Comparison of ENCODE assay signal across 8 cellular contexts in the genomic region with DNA sequence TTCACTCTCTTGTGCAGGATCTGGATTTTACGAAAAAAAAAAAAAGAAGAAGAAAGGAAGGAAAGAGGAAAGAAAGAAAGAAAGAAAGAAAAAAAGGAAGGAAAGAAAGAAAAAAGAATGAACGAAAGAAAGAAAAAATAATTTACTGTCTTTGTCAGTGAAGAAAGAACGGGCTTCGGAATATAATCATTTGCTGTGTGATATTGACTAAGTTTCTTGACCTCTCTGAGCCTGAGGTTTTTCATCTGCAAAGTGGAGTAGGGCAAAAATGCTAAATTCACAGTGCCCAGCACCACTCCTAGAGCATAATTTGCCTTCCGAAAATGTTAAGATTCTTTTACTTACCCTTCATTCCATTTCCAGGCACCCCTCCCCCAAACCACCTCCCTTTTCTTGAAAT. TPM values are rescaled to one million over a fixed set of nuclear protein-coding genes. Genes with fewer than 3 reads are reported as not detected.
A peak's percentile ranks its signal among the peaks of the same experiment; 100 is the strongest.
DNase-seq lines count a peak whose midpoint lies in the region; ATAC-seq and TF ChIP-seq lines count a peak whose summit lies in the region.

No MANE protein-coding gene starts in this region.

- H3K27ac ChIP-seq in heart right ventricle = peak overlapping the region in 9 of 10 donors; percentile 16 to 84 (median 66)
- peak overlapping the region in 3 of 4 donors; percentile 16 to 68 (median 44) for H3K27ac ChIP-seq in upper lobe of left lung

- TF ChIP-seq POLR2A in upper lobe of left lung (IDR thresholded peaks at IDR 0.05) = no peak

- in situ Hi-C loops in astrocyte of the spinal cord (cut with HindIII; ENCODE audit: low sequenced_read_pairs) = no loop called here

- no peaks in the 10 kb centered on the region for H3K9me3 Mint-ChIP-seq in memory B cell

- DNase-seq in heart right ventricle (no peak), left cardiac atrium (no peak), astrocyte of the spinal cord (ENCODE audit: low read depth, low spot score) (no peak), memory B cell (ENCODE audit: low spot score in 2 of 2) (no peak), upper lobe of left lung (no peak), iPS-NIHi11 (ENCODE audit: low spot score) (no peak), kidney tubule cell (ENCODE audit: low spot score) (no peak), DMS 273 treated with DMSO at 0.1 percent for 48 hours (lab: John Stamatoyannopoulos, UW) (no peak)

- intact Hi-C loops in heart right ventricle (cut with DNase I) (loop anchor here in 5 of 10 donors (2.0 to 10.0 kb wide), 4 partner anchors 67 to 107 kb away; a partner anchor contains a TSS), left cardiac atrium (cut with DNase I) (loop anchor here in 1 of 2 donors (5.0 to 10.0 kb wide), 2 partner anchors 75 to 97 kb away; a partner anchor contains a TSS)

- peak overlapping the region; percentile 18 for H3K27ac Mint-ChIP-seq in memory B cell

- H3K4me3 ChIP-seq in heart right ventricle = peak overlapping the region in 9 of 10 donors; percentile 38 to 63 (median 60)
- peak overlapping the region; percentile 61 for H3K4me3 ChIP-seq in astrocyte of the spinal cord (ENCODE audit: low read depth, low read length)
- H3K4me3 ChIP-seq in upper lobe of left lung = peak overlapping the region in 3 of 4 donors; percentile 41 to 51 (median 41)

- no peak for TF ChIP-seq EP300 in upper lobe of left lung (IDR thresholded peaks at IDR 0.05)

- 61 to 65% methylated on average over 5 of the region's 5 CpGs for WGBS in heart right ventricle, 2 donors
- WGBS in upper lobe of left lung, 2 donors = 44 to 45% methylated on average over 5 of the region's 5 CpGs

- peaks cover 36% of the 10 kb centered on the region for H3K4me1 Mint-ChIP-seq in memory B cell

- H3K4me3 Mint-ChIP-seq in memory B cell = peak overlapping the region; percentile 90

- H3K36me3 ChIP-seq in heart right ventricle = peaks cover 0 to 28% (median 10%) of the 10 kb centered on the region in 9 donors
- H3K36me3 ChIP-seq in upper lobe of left lung = peaks cover 0 to 11% (median 0%) of the 10 kb centered on the region in 4 donors

- H3K4me1 ChIP-seq in heart right ventricle = peaks cover 34 to 70% (median 66%) of the 10 kb centered on the region in 9 donors
- H3K4me1 ChIP-seq in upper lobe of left lung = peaks cover 57 to 68% (median 61%) of the 10 kb centered on the region in 4 donors

- no peak for ATAC-seq in heart right ventricle
- ATAC-seq in left cardiac atrium = no peak
- no peak for ATAC-seq in memory B cell (ENCODE audit: low read depth)
- no peak for ATAC-seq in upper lobe of left lung (ENCODE audit: low FRiP score in 2 of 2)

- peaks cover under 1% of the 10 kb centered on the region for H3K27me3 Mint-ChIP-seq in memory B cell

- H3K27me3 ChIP-seq in heart right ventricle = peaks cover 0 to 31% (median 0%) of the 10 kb centered on the region in 7 donors
- peaks cover 0 to 6% (median 0%) of the 10 kb centered on the region in 4 donors for H3K27me3 ChIP-seq in upper lobe of left lung

- TF ChIP-seq CTCF in heart right ventricle (IDR thresholded peaks at IDR 0.05) = no peak
- TF ChIP-seq CTCF in astrocyte of the spinal cord (IDR thresholded peaks at IDR 0.05; ENCODE audit: low read depth, low read length) = no peak
- no peak for TF ChIP-seq CTCF in upper lobe of left lung (IDR thresholded peaks at IDR 0.05)

- peaks cover 6% of the 10 kb centered on the region for H3K36me3 Mint-ChIP-seq in memory B cell

- H3K9me3 ChIP-seq in heart right ventricle (no peaks in the 10 kb centered on the region), upper lobe of left lung (no peaks in the 10 kb centered on the region)

RNA-seq across cellular contexts. Expression of a gene that starts 0.3 kb away (rescaled TPM):
- total RNA-seq in heart right ventricle (1 to 10 TPM; 1.0 to 4.8 (median 1.7) TPM), left cardiac atrium (1 to 10 TPM; 1.7 to 3.3 TPM), upper lobe of left lung (1 to 10 TPM in 4 of 6 donors, under 1 TPM in 2; 0.30 to 2.2 (median 1.4) TPM)
- polyA plus RNA-seq in heart right ventricle = 1 to 10 TPM; 1.5 to 3.8 TPM

RNA-seq across cellular contexts. Expression of a gene that starts 0.4 kb away (rescaled TPM):
- total RNA-seq in heart right ventricle (10 to 100 TPM in 2 of 10 donors, 1 to 10 TPM in 8; 2.2 to 28.3 (median 3.5) TPM), left cardiac atrium (1 to 10 TPM; 4.7 to 7.2 TPM), upper lobe of left lung (10 to 100 TPM in 1 of 6 donors, 1 to 10 TPM in 5; 1.7 to 37.7 (median 4.3) TPM)
- polyA plus RNA-seq in heart right ventricle = 1 to 10 TPM; 2.3 to 9.6 TPM

RNA-seq across cellular contexts. Expression of a gene that starts 5.2 kb away (rescaled TPM):
- 10 to 100 TPM; 12.8 to 34.8 (median 22.0) TPM for total RNA-seq in heart right ventricle
- 10 to 100 TPM; 23.6 to 42.1 TPM for polyA plus RNA-seq in heart right ventricle
- 10 to 100 TPM; 18.1 to 19.9 TPM for total RNA-seq in left cardiac atrium
- 10 to 100 TPM; 18.4 to 93.2 (median 28.4) TPM for total RNA-seq in upper lobe of left lung

RNA-seq across cellular contexts. Expression of a gene that starts 22.9 kb away (rescaled TPM):
- total RNA-seq in heart right ventricle (10 to 100 TPM; 10.6 to 20.4 (median 14.7) TPM), left cardiac atrium (10 to 100 TPM; 14.4 to 15.8 TPM), upper lobe of left lung (100 to 1,000 TPM in 1 of 6 donors, 10 to 100 TPM in 5; 12.4 to 104 (median 15.2) TPM)
- polyA plus RNA-seq in heart right ventricle = 10 to 100 TPM in 1 of 2 donors, 1 to 10 TPM in 1; 9.8 to 21.3 TPM
